Comparison of ENCODE assay signal across 16 cellular contexts in the genomic region with DNA sequence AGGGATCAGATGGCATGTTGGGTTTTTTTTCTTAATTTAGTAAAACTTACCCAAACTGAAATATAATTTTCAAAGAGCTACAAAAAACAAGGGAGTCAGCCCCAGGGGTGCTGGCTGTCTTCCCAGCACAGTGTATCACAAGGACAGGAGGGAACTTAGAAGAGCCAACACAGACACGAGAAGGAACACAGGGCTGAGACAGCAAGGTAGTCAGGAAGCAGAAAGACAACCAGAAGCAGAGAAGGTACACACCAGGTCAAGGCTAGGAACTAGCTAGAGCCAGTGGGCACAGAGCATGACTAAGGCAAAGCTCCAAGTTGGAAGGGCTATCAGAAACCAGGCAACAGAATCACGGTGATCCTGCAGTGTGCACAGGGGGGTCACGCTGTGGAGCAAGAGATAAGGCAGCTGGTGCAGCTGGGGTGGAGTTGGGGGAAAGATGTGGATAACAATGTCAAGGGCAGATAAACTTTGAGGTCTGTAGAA.
DNase-seq lines count a peak whose midpoint lies in the region; ATAC-seq and TF ChIP-seq lines count a peak whose summit lies in the region.
"Had no signal": no experiment of that assay in that cellular context is flagged by ENCODE, and none has a peak within 500 bp of the region (broad histone marks: within the 10 kb centered on the region; RNA-seq: fewer than 3 reads in every experiment).

No MANE protein-coding gene starts in this region.

- H3K9me3 Mint-ChIP-seq in nephron progenitor cell: peaks cover 5% of the 10 kb centered on the region
- H3K9me3 Mint-ChIP-seq: stimulated activated naive CD8-positive, alpha-beta T cell treated with anti-CD3 and anti-CD28 coated beads, Interleukin-15, Interleukin-2, amounts not matched to agents 100 ng/mL and 50 ng/mL, for 24 hours had no signal

- peak overlapping the region; percentile 57 for H3K27ac Mint-ChIP-seq in nephron progenitor cell
- H3K27ac Mint-ChIP-seq: stimulated activated naive CD8-positive, alpha-beta T cell treated with anti-CD3 and anti-CD28 coated beads, Interleukin-15, Interleukin-2, amounts not matched to agents 100 ng/mL and 50 ng/mL, for 24 hours had no signal

- ATAC-seq in Right ventricle myocardium superior (ENCODE audit: poor library complexity) (peak; percentile 87), GM21360 (IDR thresholded peaks at IDR 0.05; ENCODE audit: unreplicated experiment) (no peak)

- peak overlapping the region; percentile 12 for H3K4me3 ChIP-seq in BE2C (ENCODE audit: low read depth, low read length)
- H3K4me3 ChIP-seq in suprapubic skin: no peak overlapping the region
- H3K4me3 ChIP-seq: PC-9 had no signal

- H3K4me3 Mint-ChIP-seq in nephron progenitor cell: no peak overlapping the region
- H3K4me3 Mint-ChIP-seq: stimulated activated naive CD8-positive, alpha-beta T cell treated with anti-CD3 and anti-CD28 coated beads, Interleukin-15, Interleukin-2, amounts not matched to agents 100 ng/mL and 50 ng/mL, for 24 hours had no signal

- H3K27me3 ChIP-seq in BE2C (no peaks in the 10 kb centered on the region), suprapubic skin (no peaks in the 10 kb centered on the region)

- peaks cover 5% of the 10 kb centered on the region for H3K4me1 Mint-ChIP-seq in nephron progenitor cell

- intact Hi-C loops in Right ventricle myocardium superior (cut with DNase I): no loop called here

- H3K27me3 Mint-ChIP-seq in nephron progenitor cell (ENCODE audit: low read depth, poor library complexity): peaks cover 7% of the 10 kb centered on the region
- H3K27me3 Mint-ChIP-seq: stimulated activated naive CD8-positive, alpha-beta T cell treated with anti-CD3 and anti-CD28 coated beads, Interleukin-15, Interleukin-2, amounts not matched to agents 100 ng/mL and 50 ng/mL, for 24 hours had no signal

- H3K4me1 ChIP-seq in BE2C (peaks cover 3% of the 10 kb centered on the region), suprapubic skin (peaks cover 5% of the 10 kb centered on the region)

- no peak for TF ChIP-seq CTCF in BE2C (IDR thresholded peaks at IDR 0.05; ENCODE audit: low read depth, low read length)
- TF ChIP-seq CTCF in nephron progenitor cell (IDR thresholded peaks at IDR 0.05): no peak
- TF ChIP-seq CTCF in suprapubic skin (IDR thresholded peaks at IDR 0.05): no peak

- no peak for TF ChIP-seq EP300 in suprapubic skin (IDR thresholded peaks at IDR 0.05)

- no peak overlapping the region for H3K27ac ChIP-seq in suprapubic skin
- H3K27ac ChIP-seq: PC-9 had no signal

- WGBS in suprapubic skin: 31% methylated on average over 3 of the region's 3 CpGs

- DNase-seq in BE2C (peak; percentile 54), NCI-H226 (peak; percentile 9), Right ventricle myocardium superior (peak; percentile 52), nephron progenitor cell (no peak), HT-29 (ENCODE audit: low spot score) (no peak), NK-92 (lab: John Stamatoyannopoulos, UW; ENCODE audit: unreplicated experiment) (no peak), suprapubic skin (ENCODE audit: low spot score in 2 of 2) (no peak)
- DNase-seq: AML-193; amygdala; DMS 273 treated with DMSO at 0.1 percent for 48 hours; NCI-H1694; NCI-H510A; PC-9; stimulated activated CD4-positive, alpha-beta T cell treated with anti-CD3 and anti-CD28 coated beads, Interleukin-12 subunit alpha, Interleukin-12 subunit beta, amount 100 ng/mL, for 4 hours had no signal

- TF ChIP-seq POLR2A in suprapubic skin (IDR thresholded peaks at IDR 0.05): no peak

- H3K36me3 ChIP-seq in BE2C (no peaks in the 10 kb centered on the region), suprapubic skin (no peaks in the 10 kb centered on the region)

- no peaks in the 10 kb centered on the region for H3K36me3 Mint-ChIP-seq in nephron progenitor cell (ENCODE audit: low read depth)

- no peaks in the 10 kb centered on the region for H3K9me3 ChIP-seq in BE2C
- H3K9me3 ChIP-seq in suprapubic skin: no peaks in the 10 kb centered on the region

Comparison
In these comparisons a context has a peak if more than half of its experiments do, and no peak if none do; other contexts are left out.
1. DNase-seq: peak in BE2C (single experiment), NCI-H226 (single experiment) and Right ventricle myocardium superior (single experiment); none in nephron progenitor cell (single experiment), HT-29 (single experiment), NK-92 (single experiment) and suprapubic skin (0 of 2).